8 cellular contexts compared by ENCODE assay signal in genomic region chr5:181191526-181192336, GRCh38. TPM values are rescaled to one million over a fixed set of nuclear protein-coding genes. Genes with fewer than 3 reads are reported as not detected.
A peak's percentile ranks its signal among the peaks of the same experiment; 100 is the strongest.
DNase-seq lines count a peak whose midpoint lies in the region; ATAC-seq and TF ChIP-seq lines count a peak whose summit lies in the region.

No MANE protein-coding gene starts in this region.

- no peaks in the 10 kb centered on the region for H4K20me1 ChIP-seq in PC-9 (ENCODE audit: insufficient read depth)

- BruUV-seq in PC-9 (replicated peaks; lab: Mats Ljungman, UMichigan), result TSS peak; percentile 75

- TF ChIP-seq CTCF in GM10266 (IDR thresholded peaks at IDR 0.05; ENCODE audit: control insufficient read depth, insufficient read depth, low read depth, missing control alignments) (no peak), PC-9 (conservative IDR thresholded peaks at IDR 0.05) (no peak), heart right ventricle (IDR thresholded peaks at IDR 0.05) (peak in 3 of 9 donors; percentile 19 to 33 (median 23))

- peak overlapping the region; percentile 91 for H2AFZ ChIP-seq in PC-9

- H3K9me3 Mint-ChIP-seq in activated naive CD8-positive, alpha-beta T cell treated with anti-CD3 and anti-CD28 coated beads for 36 hours, result peaks cover 7% of the 10 kb centered on the region

- H3K36me3 Mint-ChIP-seq in activated naive CD8-positive, alpha-beta T cell treated with anti-CD3 and anti-CD28 coated beads for 36 hours, result peaks cover 13% of the 10 kb centered on the region

- H3K27ac ChIP-seq in PC-9 (peak overlapping the region; percentile 40; the same call in 1 of the 2 replicates), heart right ventricle (peak overlapping the region; percentile 84 to 96 (median 92)), rectal smooth muscle tissue (ENCODE audit: low read depth, low read length) (peak overlapping the region; percentile 85)

- no peaks in the 10 kb centered on the region for H3K36me3 ChIP-seq in PC-9 (ENCODE audit: low read depth)
- no peaks in the 10 kb centered on the region for H3K36me3 ChIP-seq in heart right ventricle
- no peaks in the 10 kb centered on the region for H3K36me3 ChIP-seq in rectal smooth muscle tissue (ENCODE audit: control insufficient read depth, insufficient read depth, low read length)

- peak; percentile 97 for DNase-seq in GM10266 (ENCODE audit: extremely low spot score)
- peak; percentile 87 to 97 for DNase-seq in PC-9
- DNase-seq in activated naive CD8-positive, alpha-beta T cell treated with anti-CD3 and anti-CD28 coated beads for 36 hours, result peak; percentile 96
- peak; percentile 94 to 96 for DNase-seq in heart right ventricle
- no peak for DNase-seq in Kasumi-1 (lab: John Stamatoyannopoulos, UW)
- no peak for DNase-seq in T1000 (lab: John Stamatoyannopoulos, UW)

- peak overlapping the region; percentile 98 for H3K4me3 ChIP-seq in PC-9
- H3K4me3 ChIP-seq in heart right ventricle, result peak overlapping the region; percentile 66 to 96 (median 81)
- H3K4me3 ChIP-seq in rectal smooth muscle tissue (ENCODE audit: low read length), result peak overlapping the region; percentile 95

- peak overlapping the region; percentile 88 for H3K4me3 Mint-ChIP-seq in activated naive CD8-positive, alpha-beta T cell treated with anti-CD3 and anti-CD28 coated beads for 36 hours

- H3K4me1 ChIP-seq in PC-9 (replicated peaks; ENCODE audit: insufficient read depth) (peaks cover 13% of the 10 kb centered on the region; the same call in 1 of the 2 replicates), heart right ventricle (peaks cover 3 to 51% (median 24%) of the 10 kb centered on the region in 9 donors), rectal smooth muscle tissue (ENCODE audit: control insufficient read depth, insufficient read depth, low read length) (peaks cover 5% of the 10 kb centered on the region)

- intact Hi-C loops in PC-9 (cut with micrococcal nuclease; ENCODE audit: unreplicated experiment) (loop anchor here (1.0 to 2.0 kb wide), 4 partner anchors 15 to 381 kb away; no protein-coding TSS in a partner anchor), heart right ventricle (cut with DNase I) (loop anchor here in 7 of 10 donors (1.0 to 5.0 kb wide), 9 partner anchors 11 to 71 kb away; partner anchors contain the start of genes TRIM41 (in 4 of the 7) and TRIM52 (in 1 of the 7))

- 0 to 1% methylated on average over 64 of the region's 64 CpGs for WGBS in heart right ventricle, 2 donors

- H3F3A ChIP-seq in PC-9 (ENCODE audit: insufficient read depth, low read depth), result peaks cover 23% of the 10 kb centered on the region; the same call in 1 of the 2 replicates

- H3K79me2 ChIP-seq in PC-9 (ENCODE audit: low read depth), result no peaks in the 10 kb centered on the region

- H3K27me3 ChIP-seq in PC-9 (ENCODE audit: insufficient read depth, low read depth) (no peaks in the 10 kb centered on the region), heart right ventricle (peaks cover 0 to 5% (median 0%) of the 10 kb centered on the region in 7 donors), rectal smooth muscle tissue (ENCODE audit: control insufficient read depth, insufficient read depth, low read length) (no peaks in the 10 kb centered on the region)

- peak overlapping the region; percentile 98 for H3K27ac Mint-ChIP-seq in activated naive CD8-positive, alpha-beta T cell treated with anti-CD3 and anti-CD28 coated beads for 36 hours

- POLR2A ChIA-PET in PC-9 (lab: Charles Lee; ENCODE audit: unreplicated experiment), result interaction anchor here (0.5 to 0.9 kb wide), 4 partner anchors 13 to 57 kb away, joined by 3 to 4 read pairs (median 4); partner anchors contain the start of genes RACK1 and TRIM7

- H3K9me3 ChIP-seq in PC-9 (ENCODE audit: insufficient read depth, low read depth) (no peaks in the 10 kb centered on the region), heart right ventricle (no peaks in the 10 kb centered on the region)

- CTCF ChIA-PET in PC-9 (lab: Charles Lee), result interaction anchor here (0.5 to 1.0 kb wide), 2 partner anchors 13 to 19 kb away, joined by 3 to 4 read pairs; partner anchors contain the start of gene TRIM7

- no peaks in the 10 kb centered on the region for H3K9me2 ChIP-seq in PC-9 (ENCODE audit: insufficient read depth)

- peak overlapping the region; percentile 64 for H3K9ac ChIP-seq in rectal smooth muscle tissue (ENCODE audit: low read length)

- H3K27me3 Mint-ChIP-seq in activated naive CD8-positive, alpha-beta T cell treated with anti-CD3 and anti-CD28 coated beads for 36 hours, result peaks cover 27% of the 10 kb centered on the region

- peak; percentile 47 for ATAC-seq in HG02571 (IDR thresholded peaks at IDR 0.05; ENCODE audit: unreplicated experiment)
- ATAC-seq in heart right ventricle, result peak; percentile 79 to 90 (median 82)

- H3K4me1 Mint-ChIP-seq in activated naive CD8-positive, alpha-beta T cell treated with anti-CD3 and anti-CD28 coated beads for 36 hours, result peaks cover 41% of the 10 kb centered on the region

- H3K4me2 ChIP-seq in PC-9, result peak overlapping the region; percentile 97

RNA-seq across cellular contexts. Expression of gene TRIM7, which starts 13.3 kb away (rescaled TPM):
- 9.2 and 10.4 TPM in 2 replicates for total RNA-seq in PC-9 (2021)
- total RNA-seq in activated naive CD8-positive, alpha-beta T cell treated with anti-CD3 and anti-CD28 coated beads for 36 hours, result under 1 TPM; 0.62 to 0.68 TPM
- 1 to 10 TPM; 4.4 to 9.5 (median 6.0) TPM for total RNA-seq in heart right ventricle
- 10 to 100 TPM in 1 of 2 donors, 1 to 10 TPM in 1; 3.9 to 30.8 TPM for polyA plus RNA-seq in heart right ventricle

RNA-seq across cellular contexts. Expression of gene TRIM41, which starts 31.4 kb away (rescaled TPM):
- 57.6 and 66.0 TPM in 2 replicates for total RNA-seq in PC-9 (2021)
- 10 to 100 TPM; 34.2 to 37.6 TPM for total RNA-seq in activated naive CD8-positive, alpha-beta T cell treated with anti-CD3 and anti-CD28 coated beads for 36 hours
- total RNA-seq in heart right ventricle, result 10 to 100 TPM; 17.3 to 28.2 (median 26.0) TPM
- polyA plus RNA-seq in heart right ventricle, result 10 to 100 TPM; 12.1 to 20.5 TPM

RNA-seq across cellular contexts. Expression of gene OR2V2, which starts 44.3 kb away (rescaled TPM):
- total RNA-seq in PC-9 (2021) (not detected in 2 replicates), heart right ventricle (not detected)
- not detected for total RNA-seq in activated naive CD8-positive, alpha-beta T cell treated with anti-CD3 and anti-CD28 coated beads for 36 hours
- not detected for polyA plus RNA-seq in heart right ventricle

RNA-seq across cellular contexts. Expression of gene RACK1, which starts 52.0 kb away (rescaled TPM):
- total RNA-seq in PC-9 (2021) (2,373 and 2,766 TPM in 2 replicates), heart right ventricle (100 to 1,000 TPM; 581 to 916 (median 631) TPM)
- 1,000 to 10,000 TPM; 2,517 to 2,594 TPM for total RNA-seq in activated naive CD8-positive, alpha-beta T cell treated with anti-CD3 and anti-CD28 coated beads for 36 hours
- polyA plus RNA-seq in heart right ventricle, result 1,000 to 10,000 TPM; 1,025 to 2,221 TPM

Comparison
In these comparisons a context has a peak if more than half of its experiments do, and no peak if none do; other contexts are left out.
1. DNase-seq: peak in GM10266 (single experiment), PC-9 (2 of 2), activated naive CD8-positive, alpha-beta T cell treated with anti-CD3 and anti-CD28 coated beads for 36 hours (single experiment) and heart right ventricle (2 of 2); none in Kasumi-1 (0 of 2) and T1000 (single experiment).
2. H3K27ac ChIP-seq: peak in every context shown above with its lines; median percentile 92 in heart right ventricle; 85 in rectal smooth muscle tissue; 40 in PC-9.
3. Peak in every context shown above with its lines, with median percentiles within 50 percentile points of each other: H3K4me3 ChIP-seq.